In genomic region chr1:27877115-27877416, GRCh38 we compare ENCODE assay signal across 1 cellular context.
TF ChIP-seq lines count a peak whose summit lies in the region.

No MANE protein-coding gene starts in this region.

TF ChIP-seq in K562, 482 proteins besides CTCF, POLR2A, EP300 and RAD21:
- TF ChIP-seq ZNF146 (CRISPR knock-in tag; IDR thresholded peaks at IDR 0.05; ENCODE audit: unreplicated experiment) (no peak), ZFX (CRISPR knock-in tag; IDR thresholded peaks at IDR 0.05) (0 out of 2 replicates have a peak, but pooled peaks have one; percentile 14), L3MBTL2 (IDR thresholded peaks at IDR 0.05) (no peak), HINFP (tag; conservative IDR thresholded peaks at IDR 0.05; ENCODE audit: low read depth) (no peak), COPS2 (conservative IDR thresholded peaks at IDR 0.05) (no peak), KDM5B (IDR thresholded peaks at IDR 0.05; ENCODE audit: insufficient replicate concordance, low read depth, low read length) (no peak), ZFP36 (IDR thresholded peaks at IDR 0.05; ENCODE audit: low read depth, low read length, partially characterized antibody) (peak; percentile 87), SIX5 (IDR thresholded peaks at IDR 0.05; ENCODE audit: borderline replicate concordance in 1 of 2, insufficient read depth in 1 of 2, low read depth in 1 of 2, low read length in 2 of 2) (no peak), E2F1 (CRISPR knock-in tag; IDR thresholded peaks at IDR 0.05) (no peak), SRSF1 (IDR thresholded peaks at IDR 0.05; ENCODE audit: low read depth, low read length) (no peak), SMAD3 (CRISPR knock-in tag; conservative IDR thresholded peaks at IDR 0.05) (no peak)
